In genomic region chr1:27979151-27979858, GRCh38 we compare ENCODE assay signal across 9 cellular contexts. TPM values are rescaled to one million over a fixed set of nuclear protein-coding genes. Genes with fewer than 3 reads are reported as not detected.
DNase-seq lines count a peak whose midpoint lies in the region; ATAC-seq and TF ChIP-seq lines count a peak whose summit lies in the region.
"Had no signal": no experiment of that assay in that cellular context is flagged by ENCODE, and none has a peak within 500 bp of the region (broad histone marks: within the 10 kb centered on the region; RNA-seq: fewer than 3 reads in every experiment).

No MANE protein-coding gene starts in this region.

- POLR2A ChIA-PET in AG04449 (lab: Yijun Ruan, JAX) (interaction anchor here (1.8 kb wide), 1 partner anchor 109 kb away, joined by 5 read pairs; the partner anchor contains the start of gene EYA3), MCF 10A (lab: Yijun Ruan, JAX) (interaction anchor here (1.3 to 2.5 kb wide), 5 partner anchors 8 to 206 kb away, joined by 3 to 10 read pairs (median 6); partner anchors contain the start of genes STX12 and XKR8)

- peak; percentile 73 to 82 for ATAC-seq in upper lobe of left lung (ENCODE audit: low FRiP score in 2 of 2)
- ATAC-seq in GM19328 (IDR thresholded peaks at IDR 0.05; ENCODE audit: unreplicated experiment): no peak

- H3K9me3 ChIP-seq in upper lobe of left lung (no peaks in the 10 kb centered on the region), MG63 (no peaks in the 10 kb centered on the region)
- H3K9me3 ChIP-seq: HAP-1 had no signal

- no peak overlapping the region for H3K4me3 Mint-ChIP-seq in MCF 10A (ENCODE audit: unreplicated experiment)

- 61 to 68% methylated on average over 1 of the region's 1 CpG for WGBS in upper lobe of left lung, 2 donors

- no peaks in the 10 kb centered on the region for H3K9me3 Mint-ChIP-seq in MCF 10A (ENCODE audit: unreplicated experiment)

- H3K4me1 ChIP-seq in upper lobe of left lung: peaks cover 5 to 7% (median 6%) of the 10 kb centered on the region in 4 donors
- H3K4me1 ChIP-seq: HAP-1 had no signal

- DNase-seq in AG04449 (ENCODE audit: low read depth, low spot score): no peak
- DNase-seq in GM04504 (ENCODE audit: low read depth): peak; percentile 42
- DNase-seq in NCI-H345 (lab: John Stamatoyannopoulos, UW): peak; percentile 7
- DNase-seq in MCF 10A (ENCODE audit: unreplicated experiment): peak; percentile 66
- DNase-seq in kidney tubule cell (ENCODE audit: low spot score): peak; percentile 65
- no peak for DNase-seq in upper lobe of left lung
- DNase-seq in MG63: no peak

- TF ChIP-seq CTCF in AG04449 (IDR thresholded peaks at IDR 0.05; ENCODE audit: insufficient read depth, low read length, missing control alignments): peak; percentile 11
- TF ChIP-seq CTCF in MCF 10A (IDR thresholded peaks at IDR 0.05; ENCODE audit: unreplicated experiment): peak; percentile 39
- peak in 5 of 6 experiments; percentile 31 to 68 (median 61) for TF ChIP-seq CTCF in upper lobe of left lung (IDR thresholded peaks at IDR 0.05)

- TF ChIP-seq POLR2A in upper lobe of left lung (IDR thresholded peaks at IDR 0.05): no peak

- no TSS peak for BruUV-seq in MCF 10A (replicated peaks; lab: Mats Ljungman, UMichigan)

- H3K36me3 Mint-ChIP-seq in MCF 10A (ENCODE audit: insufficient read depth, unreplicated experiment): peaks cover 30% of the 10 kb centered on the region

- intact Hi-C loops in MCF 10A (cut with micrococcal nuclease): loop anchor here (1.0 to 2.0 kb wide), 4 partner anchors 19 to 121 kb away; no protein-coding TSS in a partner anchor

- H3K27ac Mint-ChIP-seq in MCF 10A (ENCODE audit: low read depth, unreplicated experiment): no peak overlapping the region

- no peak for TF ChIP-seq EP300 in upper lobe of left lung (IDR thresholded peaks at IDR 0.05)

- H3K27me3 ChIP-seq in upper lobe of left lung (no peaks in the 10 kb centered on the region), MG63 (no peaks in the 10 kb centered on the region)

- H3K4me3 ChIP-seq in AG04449 (ENCODE audit: low read depth, low read length): no peak overlapping the region
- H3K4me3 ChIP-seq in upper lobe of left lung: no peak overlapping the region
- H3K4me3 ChIP-seq in MG63: no peak overlapping the region
- H3K4me3 ChIP-seq: HAP-1 had no signal

- no peaks in the 10 kb centered on the region for H3K4me1 Mint-ChIP-seq in MCF 10A (ENCODE audit: insufficient read depth, unreplicated experiment)

- CTCF ChIA-PET in AG04449 (lab: Yijun Ruan, JAX) (interaction anchor here (0.6 to 11.5 kb wide), 25 partner anchors 8 to 146 kb away, joined by 3 to 110 read pairs (median 5); no protein-coding TSS in a partner anchor), MCF 10A (lab: Yijun Ruan, JAX) (interaction anchor here (0.7 to 7.4 kb wide), 11 partner anchors 9 to 220 kb away, joined by 3 to 74 read pairs (median 4); no protein-coding TSS in a partner anchor)

- H3K27ac ChIP-seq in upper lobe of left lung: peak overlapping the region in 1 of 4 donors; percentile 36

- H3K36me3 ChIP-seq in upper lobe of left lung: peaks cover 0 to 35% (median 5%) of the 10 kb centered on the region in 4 donors
- H3K36me3 ChIP-seq in MG63: peaks cover 13% of the 10 kb centered on the region

- no peaks in the 10 kb centered on the region for H3K27me3 Mint-ChIP-seq in MCF 10A (ENCODE audit: insufficient read depth, unreplicated experiment)

RNA-seq across cellular contexts. Expression of gene XKR8, which starts 19.5 kb away (rescaled TPM):
- total RNA-seq in MCF 10A (2022): 2.8 and 4.0 TPM in 2 replicates
- 10 to 100 TPM in 2 of 6 donors, 1 to 10 TPM in 4; 3.1 to 13.5 (median 8.6) TPM for total RNA-seq in upper lobe of left lung
- 13.9 and 16.1 TPM in 2 replicates for total RNA-seq in MG63 (2014; rRNA removed; shearing (Covaris generic); ENCODE audit: low replicate concordance)

RNA-seq across cellular contexts. Expression of gene SMPDL3B, which starts 44.5 kb away (rescaled TPM):
- total RNA-seq in MCF 10A (2022) (2.6 and 4.0 TPM in 2 replicates), upper lobe of left lung (10 to 100 TPM in 5 of 6 donors, 1 to 10 TPM in 1; 7.3 to 57.1 (median 27.2) TPM)
- not detected in 2 replicates for total RNA-seq in MG63 (2014; rRNA removed; shearing (Covaris generic); ENCODE audit: low replicate concordance)

Comparison
In these comparisons a context has a peak if more than half of its experiments do, and no peak if none do; other contexts are left out.
1. DNase-seq: peak in GM04504 (single experiment), NCI-H345 (single experiment), MCF 10A (single experiment) and kidney tubule cell (single experiment); none in AG04449 (single experiment), upper lobe of left lung (0 of 2) and MG63 (single experiment).
2. CTCF ChIP-seq: peak in every context shown above with its lines; median percentile 61 in upper lobe of left lung; 39 in MCF 10A; 11 in AG04449.